9 cellular contexts compared by ENCODE assay signal in the genomic region with DNA sequence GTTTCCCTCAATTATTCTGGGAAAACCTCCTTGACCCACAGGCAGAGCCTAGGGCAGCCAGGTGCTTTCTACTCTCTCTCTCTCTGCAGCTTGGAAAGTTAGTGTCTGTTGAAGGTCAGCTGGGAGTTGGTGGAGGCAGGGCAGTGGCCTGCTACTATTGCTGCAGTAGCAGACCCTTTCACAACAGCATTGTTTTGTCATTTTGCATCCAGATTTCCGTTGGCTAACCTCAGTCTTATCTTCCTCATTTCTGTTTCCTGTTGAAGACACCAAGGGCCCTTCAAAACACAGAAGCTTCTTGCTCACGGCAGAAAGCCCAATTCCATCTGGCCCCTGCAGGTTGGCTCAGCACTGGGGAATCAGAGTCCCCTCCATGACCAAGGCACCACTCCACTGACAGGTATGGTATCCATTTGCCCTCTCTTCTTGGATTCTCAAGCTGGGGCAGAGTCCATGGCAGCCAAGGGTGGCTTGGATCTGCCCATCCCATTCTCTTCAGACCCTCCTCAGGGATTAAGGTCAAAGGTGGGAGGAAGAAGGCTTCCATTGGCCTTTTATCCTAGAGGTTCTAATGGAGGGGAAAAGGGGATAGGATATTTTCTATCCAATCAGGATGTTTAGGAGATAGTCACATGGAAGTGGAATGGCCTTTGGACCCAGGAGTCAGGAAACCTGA. TPM values are rescaled to one million over a fixed set of nuclear protein-coding genes. Genes with fewer than 3 reads are reported as not detected.
DNase-seq lines count a peak whose midpoint lies in the region; ATAC-seq and TF ChIP-seq lines count a peak whose summit lies in the region.
"Had no signal": no experiment of that assay in that cellular context is flagged by ENCODE, and none has a peak within 500 bp of the region (broad histone marks: within the 10 kb centered on the region; RNA-seq: fewer than 3 reads in every experiment).

No MANE protein-coding gene starts in this region.

- H3K9me3 Mint-ChIP-seq in natural killer cell: no peaks in the 10 kb centered on the region

- H2BK120ac ChIP-seq in mesenchymal stem cell (ENCODE audit: low read depth, low read length): no peak overlapping the region

- no peak overlapping the region for H2AK5ac ChIP-seq in mesenchymal stem cell (ENCODE audit: low read length, severe bottlenecking)

- no peak overlapping the region for H3K4ac ChIP-seq in mesenchymal stem cell (ENCODE audit: low read depth in 1 of 2, low read length in 2 of 2)

- H3K18ac ChIP-seq in mesenchymal stem cell (ENCODE audit: low read depth in 1 of 2, low read length in 2 of 2): no peak overlapping the region

- peak overlapping the region; percentile 76 for H3K4me3 Mint-ChIP-seq in natural killer cell

- H3K36me3 ChIP-seq in mesenchymal stem cell (ENCODE audit: control insufficient read depth in 1 of 2, insufficient read depth in 2 of 2, low read depth in 1 of 2, low read length in 2 of 2): no peaks in the 10 kb centered on the region

- H4K91ac ChIP-seq in mesenchymal stem cell (ENCODE audit: low read length): no peak overlapping the region

- no peaks in the 10 kb centered on the region for H3K4me1 ChIP-seq in mesenchymal stem cell (ENCODE audit: control insufficient read depth, insufficient read depth, low read depth, low read length)

- H3K27me3 Mint-ChIP-seq in natural killer cell (ENCODE audit: low read depth in 2 of 2): no peaks in the 10 kb centered on the region

- peaks cover 86 to 88% of the 10 kb centered on the region in 2 donors for H3K4me1 Mint-ChIP-seq in natural killer cell

- WGBS in mesenchymal stem cell: 50% methylated on average over 2 of the region's 2 CpGs

- ATAC-seq in GM18858 (IDR thresholded peaks at IDR 0.05; ENCODE audit: unreplicated experiment) (peak; percentile 29), HG02943 (IDR thresholded peaks at IDR 0.05; ENCODE audit: low read depth, unreplicated experiment) (peak; percentile 34), natural killer cell (peak; percentile 25 to 66 (median 34))

- peak; percentile 86 for DNase-seq in UCSD-AML1 (lab: John Stamatoyannopoulos, UW; ENCODE audit: unreplicated experiment)
- no peak for DNase-seq in natural killer cell
- no peak for DNase-seq in dedifferentiated amniotic fluid mesenchymal stem cell (ENCODE audit: extremely low spot score)
- no peak for DNase-seq in DMS79 treated with DMSO at 0.1 percent for 48 hours (lab: John Stamatoyannopoulos, UW)
- no peak for DNase-seq in activated effector memory CD4-positive, alpha-beta T cell treated with Interleukin-2 at 50 U/mL for 16 hours
- DNase-seq in mesenchymal stem cell: no peak

- no peak overlapping the region for H3K4me2 ChIP-seq in mesenchymal stem cell (ENCODE audit: low read length, poor library complexity, severe bottlenecking)

- H3K36me3 Mint-ChIP-seq in natural killer cell: no peaks in the 10 kb centered on the region

- H2AFZ ChIP-seq in mesenchymal stem cell (ENCODE audit: low read depth, low read length): no peak overlapping the region

- H3K27ac ChIP-seq in mesenchymal stem cell (ENCODE audit: low read length, poor library complexity, severe bottlenecking): no peak overlapping the region

- no peak overlapping the region for H2BK12ac ChIP-seq in mesenchymal stem cell (ENCODE audit: low read length in 2 of 2)

- no peaks in the 10 kb centered on the region for H3K9me3 ChIP-seq in mesenchymal stem cell (ENCODE audit: control insufficient read depth, low read length)

- H2BK5ac ChIP-seq in mesenchymal stem cell (ENCODE audit: low read depth, low read length, poor library complexity, severe bottlenecking): no peak overlapping the region

- H2BK15ac ChIP-seq in mesenchymal stem cell (ENCODE audit: low read depth, poor library complexity, severe bottlenecking): no peak overlapping the region

- no peak overlapping the region for H3K23ac ChIP-seq in mesenchymal stem cell (ENCODE audit: low read length in 2 of 2)

- H3K27me3 ChIP-seq in mesenchymal stem cell (ENCODE audit: control insufficient read depth in 1 of 2, insufficient read depth in 1 of 2, low read length in 2 of 2): peaks cover 0 to 35% of the 10 kb centered on the region in 2 experiments

- H3K14ac ChIP-seq in mesenchymal stem cell (ENCODE audit: low read length in 2 of 2): no peak overlapping the region

- no peak for TF ChIP-seq CTCF in natural killer cell (IDR thresholded peaks at IDR 0.05)

- H4K8ac ChIP-seq in mesenchymal stem cell (ENCODE audit: low read length): no peak overlapping the region

- no peak overlapping the region for H3K9ac ChIP-seq in mesenchymal stem cell (ENCODE audit: low read length)

- intact Hi-C loops in natural killer cell (cut with micrococcal nuclease): no loop called here

- no peaks in the 10 kb centered on the region for H3K79me1 ChIP-seq in mesenchymal stem cell (replicated peaks; ENCODE audit: low read length, poor library complexity, severe bottlenecking)

- peak overlapping the region; percentile 75 to 82 for H3K27ac Mint-ChIP-seq in natural killer cell

- no peak overlapping the region for H3K4me3 ChIP-seq in mesenchymal stem cell (ENCODE audit: insufficient read depth in 1 of 2, low read depth in 1 of 2, low read length in 2 of 2)

RNA-seq across cellular contexts. Expression of a gene that starts 24.6 kb away (rescaled TPM):
- 1 to 10 TPM in 1 of 3 donors, under 1 TPM in 1, not detected in 1; 0.32 to 1.3 TPM for total RNA-seq in natural killer cell
- not detected for polyA plus RNA-seq in mesenchymal stem cell (2013, experiment 1 of 2)
- polyA plus RNA-seq in mesenchymal stem cell (2013, experiment 2 of 2): not detected
- total RNA-seq: renal cortical epithelial cell had no signal
